ENCODE assay signal across 15 cellular contexts in genomic region chr3:48425281-48425812, GRCh38. TPM values are rescaled to one million over a fixed set of nuclear protein-coding genes. Genes with fewer than 3 reads are reported as not detected.
DNase-seq lines count a peak whose midpoint lies in the region; ATAC-seq and TF ChIP-seq lines count a peak whose summit lies in the region.
"Had no signal": no experiment of that assay in that cellular context is flagged by ENCODE, and none has a peak within 500 bp of the region (broad histone marks: within the 10 kb centered on the region; RNA-seq: fewer than 3 reads in every experiment).

No MANE protein-coding gene starts in this region.

- no peaks in the 10 kb centered on the region for H3K9me3 Mint-ChIP-seq in progenitor cell of endocrine pancreas (ENCODE audit: low read depth)
- no peaks in the 10 kb centered on the region for H3K9me3 Mint-ChIP-seq in activated CD4-positive, alpha-beta memory T cell treated with anti-CD3 and anti-CD28 coated beads, Interleukin-2, amount 10 ng/mL, durations not matched to agents 7 days and 5 days
- H3K9me3 Mint-ChIP-seq: activated naive CD4-positive, alpha-beta T cell treated with anti-CD3 and anti-CD28 coated beads, Interleukin-2, amount 50 U/mL, for 72 hours had no signal

- 0 out of 20 replicates have a peak overlapping the region, but pooled peaks of 1 of the 10 experiments have one; percentile 89 for H3K4me3 ChIP-seq in BLaER1 treated with 17β-estradiol and CSF1 and Interleukin-3, amounts not matched to agents 10 nM and 100 nM
- peak overlapping the region in 2 of 3 donors; percentile 73 to 95 for H3K4me3 ChIP-seq in breast epithelium
- H3K4me3 ChIP-seq: A549, SJSA1 had no signal

- H3K4me1 ChIP-seq in BLaER1 treated with 17β-estradiol and CSF1 and Interleukin-3, amounts not matched to agents 10 nM and 100 nM, result peaks cover 53 to 75% (median 74%) of the 10 kb centered on the region in 10 experiments
- peaks cover 6 to 30% of the 10 kb centered on the region in 2 donors for H3K4me1 ChIP-seq in breast epithelium

- ATAC-seq in HG03095 (IDR thresholded peaks at IDR 0.05; ENCODE audit: unreplicated experiment), result no peak
- ATAC-seq: A549; activated naive CD4-positive, alpha-beta T cell treated with anti-CD3 and anti-CD28 coated beads, Interleukin-2, amount 50 U/mL, for 72 hours; left lobe of liver had no signal

- POLR2A ChIA-PET in activated CD4-positive, alpha-beta memory T cell treated with anti-CD3 and anti-CD28 coated beads, Interleukin-2, amount 10 ng/mL, durations not matched to agents 7 days and 5 days (lab: Charles Lee), result no interaction called here

- peaks cover 40% of the 10 kb centered on the region for H3K4me1 Mint-ChIP-seq in progenitor cell of endocrine pancreas (ENCODE audit: low read depth)
- peaks cover 7% of the 10 kb centered on the region for H3K4me1 Mint-ChIP-seq in activated CD4-positive, alpha-beta memory T cell treated with anti-CD3 and anti-CD28 coated beads, Interleukin-2, amount 10 ng/mL, durations not matched to agents 7 days and 5 days

- H3K27me3 Mint-ChIP-seq in progenitor cell of endocrine pancreas, result no peaks in the 10 kb centered on the region
- peaks cover 18% of the 10 kb centered on the region for H3K27me3 Mint-ChIP-seq in activated CD4-positive, alpha-beta memory T cell treated with anti-CD3 and anti-CD28 coated beads, Interleukin-2, amount 10 ng/mL, durations not matched to agents 7 days and 5 days

- TF ChIP-seq CTCF in breast epithelium (IDR thresholded peaks at IDR 0.05) (no peak), progenitor cell of endocrine pancreas (IDR thresholded peaks at IDR 0.05; ENCODE audit: unreplicated experiment) (no peak)

- CTCF ChIA-PET in activated CD4-positive, alpha-beta memory T cell treated with anti-CD3 and anti-CD28 coated beads, Interleukin-2, amount 10 ng/mL, durations not matched to agents 7 days and 5 days (lab: Charles Lee), result interaction anchor here (1.5 to 3.1 kb wide), 2 partner anchors 11 to 25 kb away, joined by 4 to 17 read pairs; no protein-coding TSS in a partner anchor

- peak overlapping the region in 9 of 11 experiments; percentile 52 to 99 (median 97); a peak in 15 of 22 replicates for H3K27ac ChIP-seq in BLaER1 treated with 17β-estradiol and CSF1 and Interleukin-3, amounts not matched to agents 10 nM and 100 nM
- peak overlapping the region; percentile 43 to 74 for H3K27ac ChIP-seq in breast epithelium
- H3K27ac ChIP-seq: A549, SJSA1 had no signal

- intact Hi-C loops in breast epithelium (cut with DNase I; ENCODE audit: low total_unique reads), result no loop called here

- no peaks in the 10 kb centered on the region for H3K9me3 ChIP-seq in BLaER1 treated with 17β-estradiol and CSF1 and Interleukin-3, amounts not matched to agents 10 nM and 100 nM (replicated peaks in 1 of 11)
- no peaks in the 10 kb centered on the region for H3K9me3 ChIP-seq in breast epithelium
- H3K9me3 ChIP-seq: A549, SJSA1 had no signal

- H4K20me1 ChIP-seq in BLaER1 treated with 17β-estradiol and CSF1 and Interleukin-3, amounts not matched to agents 10 nM and 100 nM, result peaks cover 0 to 81% (median 69%) of the 10 kb centered on the region in 11 experiments; a peak in 18 of 22 replicates

- peak overlapping the region; percentile 82 for H3K27ac Mint-ChIP-seq in progenitor cell of endocrine pancreas
- no peak overlapping the region for H3K27ac Mint-ChIP-seq in activated CD4-positive, alpha-beta memory T cell treated with anti-CD3 and anti-CD28 coated beads, Interleukin-2, amount 10 ng/mL, durations not matched to agents 7 days and 5 days

- H3K4me2 ChIP-seq in BLaER1 treated with 17β-estradiol and CSF1 and Interleukin-3, amounts not matched to agents 10 nM and 100 nM, result peak overlapping the region; percentile 35 to 100 (median 97); a peak in 21 of 22 replicates
- H3K4me2 ChIP-seq: A549 had no signal

- peak overlapping the region in 10 of 11 experiments; percentile 21 to 100 (median 98); a peak in 17 of 22 replicates for H3K9ac ChIP-seq in BLaER1 treated with 17β-estradiol and CSF1 and Interleukin-3, amounts not matched to agents 10 nM and 100 nM

- DNase-seq in breast epithelium (ENCODE audit: low spot score in 2 of 2), result no peak
- peak in 41 of 51 donors; percentile 12 to 85 (median 61) for DNase-seq in hypothalamus (lab: John Stamatoyannopoulos, UW)
- no peak for DNase-seq in progenitor cell of endocrine pancreas (ENCODE audit: low spot score, unreplicated experiment)
- no peak for DNase-seq in activated CD4-positive, alpha-beta memory T cell treated with anti-CD3 and anti-CD28 coated beads, Interleukin-2, amount 10 ng/mL, durations not matched to agents 7 days and 5 days
- DNase-seq in SK-N-DZ (ENCODE audit: low spot score), result no peak
- DNase-seq in germinal center (ENCODE audit: low spot score), result no peak
- DNase-seq: activated CD4-positive, alpha-beta T cell treated with anti-CD3 and anti-CD28 coated beads for 4 hours; DND-41; NCI-H524 treated with DMSO at 0.1 percent for 48 hours had no signal

- H3K4me3 Mint-ChIP-seq in progenitor cell of endocrine pancreas (ENCODE audit: low read depth), result peak overlapping the region; percentile 65
- no peak overlapping the region for H3K4me3 Mint-ChIP-seq in activated CD4-positive, alpha-beta memory T cell treated with anti-CD3 and anti-CD28 coated beads, Interleukin-2, amount 10 ng/mL, durations not matched to agents 7 days and 5 days

- H3K36me3 Mint-ChIP-seq in progenitor cell of endocrine pancreas (ENCODE audit: insufficient read depth), result peaks cover 10% of the 10 kb centered on the region
- H3K36me3 Mint-ChIP-seq in activated CD4-positive, alpha-beta memory T cell treated with anti-CD3 and anti-CD28 coated beads, Interleukin-2, amount 10 ng/mL, durations not matched to agents 7 days and 5 days (ENCODE audit: low read depth), result no peaks in the 10 kb centered on the region
- H3K36me3 Mint-ChIP-seq: activated naive CD4-positive, alpha-beta T cell treated with anti-CD3 and anti-CD28 coated beads, Interleukin-2, amount 50 U/mL, for 72 hours had no signal

- peaks cover 0 to 51% (median 37%) of the 10 kb centered on the region in 11 experiments; a peak in 19 of 22 replicates for H3K36me3 ChIP-seq in BLaER1 treated with 17β-estradiol and CSF1 and Interleukin-3, amounts not matched to agents 10 nM and 100 nM
- H3K36me3 ChIP-seq in breast epithelium, result no peaks in the 10 kb centered on the region
- H3K36me3 ChIP-seq: SJSA1 had no signal

- H3K27me3 ChIP-seq in BLaER1 treated with 17β-estradiol and CSF1 and Interleukin-3, amounts not matched to agents 10 nM and 100 nM, result no peaks in the 10 kb centered on the region
- no peaks in the 10 kb centered on the region for H3K27me3 ChIP-seq in breast epithelium

- no peak for TF ChIP-seq POLR2A in breast epithelium (IDR thresholded peaks at IDR 0.05)

RNA-seq across cellular contexts. Expression of gene PLXNB1, which starts 4.5 kb away (rescaled TPM):
- total RNA-seq in breast epithelium, result 100 to 1,000 TPM in 2 of 3 donors, 10 to 100 TPM in 1; 60.2 to 182 (median 148) TPM
- 535 and 543 TPM in 2 replicates for total RNA-seq in progenitor cell of endocrine pancreas
- 1 to 10 TPM; 1.7 to 1.9 TPM for total RNA-seq in activated CD4-positive, alpha-beta memory T cell treated with anti-CD3 and anti-CD28 coated beads, Interleukin-2, amount 10 ng/mL, durations not matched to agents 7 days and 5 days
- polyA plus RNA-seq in SK-N-DZ (2014; cell fraction: cytosol; rRNA removed), result 11.0 and 15.7 TPM in 2 replicates
- 176 and 212 TPM in 2 replicates for polyA plus RNA-seq in SK-N-DZ (2014; cell fraction: nucleus; rRNA removed)

RNA-seq across cellular contexts. Expression of gene CCDC51, which starts 14.6 kb away (rescaled TPM):
- 10 to 100 TPM; 12.5 to 14.7 (median 13.9) TPM for total RNA-seq in breast epithelium
- 11.4 and 13.2 TPM in 2 replicates for total RNA-seq in progenitor cell of endocrine pancreas
- 10 to 100 TPM; 14.9 to 17.5 TPM for total RNA-seq in activated CD4-positive, alpha-beta memory T cell treated with anti-CD3 and anti-CD28 coated beads, Interleukin-2, amount 10 ng/mL, durations not matched to agents 7 days and 5 days
- 46.3 and 51.8 TPM in 2 replicates for polyA plus RNA-seq in SK-N-DZ (2014; cell fraction: cytosol; rRNA removed)
- polyA plus RNA-seq in SK-N-DZ (2014; cell fraction: nucleus; rRNA removed), result 18.6 and 21.1 TPM in 2 replicates

RNA-seq across cellular contexts. Expression of gene TMA7, which starts 14.7 kb away (rescaled TPM):
- total RNA-seq in breast epithelium (100 to 1,000 TPM; 270 to 343 (median 333) TPM), progenitor cell of endocrine pancreas (236 and 253 TPM in 2 replicates)
- 100 to 1,000 TPM; 240 to 241 TPM for total RNA-seq in activated CD4-positive, alpha-beta memory T cell treated with anti-CD3 and anti-CD28 coated beads, Interleukin-2, amount 10 ng/mL, durations not matched to agents 7 days and 5 days
- polyA plus RNA-seq in SK-N-DZ (2014; cell fraction: cytosol; rRNA removed), result 296 and 348 TPM in 2 replicates
- 209 and 321 TPM in 2 replicates for polyA plus RNA-seq in SK-N-DZ (2014; cell fraction: nucleus; rRNA removed)

RNA-seq across cellular contexts. Expression of gene ATRIP, which starts 21.2 kb away (rescaled TPM):
- total RNA-seq in breast epithelium, result 1 to 10 TPM; 8.2 to 8.6 (median 8.2) TPM
- total RNA-seq in progenitor cell of endocrine pancreas, result 13.8 and 15.2 TPM in 2 replicates
- total RNA-seq in activated CD4-positive, alpha-beta memory T cell treated with anti-CD3 and anti-CD28 coated beads, Interleukin-2, amount 10 ng/mL, durations not matched to agents 7 days and 5 days, result 10 to 100 TPM; 13.4 to 15.2 TPM
- 8.2 and 8.6 TPM in 2 replicates for polyA plus RNA-seq in SK-N-DZ (2014; cell fraction: cytosol; rRNA removed)
- 16.8 and 17.7 TPM in 2 replicates for polyA plus RNA-seq in SK-N-DZ (2014; cell fraction: nucleus; rRNA removed)

RNA-seq across cellular contexts. Expression of gene FBXW12, which starts 53.3 kb away (rescaled TPM):
- under 1 TPM in 2 of 3 donors, not detected in 1; 0.32 to 0.66 TPM for total RNA-seq in breast epithelium
- 0.20 and 0.38 TPM in 2 replicates for total RNA-seq in progenitor cell of endocrine pancreas
- total RNA-seq in activated CD4-positive, alpha-beta memory T cell treated with anti-CD3 and anti-CD28 coated beads, Interleukin-2, amount 10 ng/mL, durations not matched to agents 7 days and 5 days, result not detected
- 0.12 TPM in 1 of 2 replicates, not detected in the other for polyA plus RNA-seq in SK-N-DZ (2014; cell fraction: cytosol; rRNA removed)
- polyA plus RNA-seq in SK-N-DZ (2014; cell fraction: nucleus; rRNA removed), result 0.53 and 1.3 TPM in 2 replicates
- total RNA-seq: activated naive CD4-positive, alpha-beta T cell treated with anti-CD3 and anti-CD28 coated beads, Interleukin-2, amount 50 U/mL, for 72 hours; left lobe of liver; SJSA1 had no signal
- polyA plus RNA-seq: A549 had no signal

Comparison
In these comparisons a context has a peak if more than half of its experiments do, and no peak if none do; other contexts are left out.
1. DNase-seq: peak in hypothalamus (41 of 51); none in breast epithelium (0 of 2), progenitor cell of endocrine pancreas (single experiment), activated CD4-positive, alpha-beta memory T cell treated with anti-CD3 and anti-CD28 coated beads, Interleukin-2, amount 10 ng/mL, durations not matched to agents 7 days and 5 days (single experiment), SK-N-DZ (single experiment) and germinal center (single experiment).
2. RNA of gene PLXNB1, which starts 4.5 kb away (total RNA-seq): 535 to 543 TPM in progenitor cell of endocrine pancreas and 60.2 to 182 TPM in breast epithelium; 1.7 to 1.9 TPM in activated CD4-positive, alpha-beta memory T cell treated with anti-CD3 and anti-CD28 coated beads, Interleukin-2, amount 10 ng/mL, durations not matched to agents 7 days and 5 days; every median in the first group is over 10 times any median in the second.